In genomic region chr6:125546827-125547226, GRCh38 we compare ENCODE assay signal across 15 cellular contexts.
DNase-seq lines count a peak whose midpoint lies in the region; ATAC-seq and TF ChIP-seq lines count a peak whose summit lies in the region.
"Had no signal": no experiment of that assay in that cellular context is flagged by ENCODE, and none has a peak within 500 bp of the region (broad histone marks: within the 10 kb centered on the region; RNA-seq: fewer than 3 reads in every experiment).

No MANE protein-coding gene starts in this region.

- no peak overlapping the region for H3K4me3 ChIP-seq in left ventricle myocardium inferior

- no peak overlapping the region for H3K27ac ChIP-seq in left ventricle myocardium inferior (replicated peaks)
- H3K27ac ChIP-seq: epithelial cell of prostate, KMS-11 had no signal

- peak; percentile 37 for TF ChIP-seq CTCF in left ventricle myocardium inferior (IDR thresholded peaks at IDR 0.05; ENCODE audit: borderline replicate concordance)

- ATAC-seq in left cardiac atrium (no peak), GM21515 (IDR thresholded peaks at IDR 0.05; ENCODE audit: unreplicated experiment) (no peak), GM18909 (IDR thresholded peaks at IDR 0.05; ENCODE audit: poor library complexity, unreplicated experiment) (no peak)
- ATAC-seq: stimulated activated effector memory CD8-positive, alpha-beta T cell treated with anti-CD3 and anti-CD28 coated beads, Interleukin-12 subunit alpha, Interleukin-12 subunit beta, amount 100 ng/mL, for 72 hours had no signal

- H3K4me1 ChIP-seq in left ventricle myocardium inferior: peaks cover 7% of the 10 kb centered on the region

- DNase-seq in left ventricle myocardium inferior (no peak), left cardiac atrium (no peak), RPMI8226 (peak; percentile 39), fibroblast of the conjunctiva (ENCODE audit: low read depth) (peak; percentile 13), NCI-H1436 treated with DMSO at 0.1 percent for 48 hours (lab: John Stamatoyannopoulos, UW) (no peak), kidney glomerular epithelial cell (lab: John Stamatoyannopoulos, UW) (no peak)
- DNase-seq: activated CD8-positive, alpha-beta memory T cell treated with anti-CD3 and anti-CD28 coated beads, Interleukin-2, amount 50 U/mL, for 4 hours; AML-193; islet precursor cell; NCI-H82 had no signal

- intact Hi-C loops in left ventricle myocardium inferior (cut with micrococcal nuclease) (no loop called here), left cardiac atrium (cut with DNase I) (no loop called here)

- no peaks in the 10 kb centered on the region for H3K36me3 ChIP-seq in left ventricle myocardium inferior

- no peaks in the 10 kb centered on the region for H3K9me3 ChIP-seq in left ventricle myocardium inferior (replicated peaks)

- H3K27me3 ChIP-seq in left ventricle myocardium inferior (ENCODE audit: low read depth): no peaks in the 10 kb centered on the region

Comparison
In these comparisons a context has a peak if more than half of its experiments do, and no peak if none do; other contexts are left out.
1. DNase-seq: peak in RPMI8226 (single experiment) and fibroblast of the conjunctiva (single experiment); none in left ventricle myocardium inferior (single experiment), left cardiac atrium (single experiment), NCI-H1436 treated with DMSO at 0.1 percent for 48 hours (single experiment) and kidney glomerular epithelial cell (single experiment).